ENCODE assay signal across 31 cellular contexts in the genomic region with DNA sequence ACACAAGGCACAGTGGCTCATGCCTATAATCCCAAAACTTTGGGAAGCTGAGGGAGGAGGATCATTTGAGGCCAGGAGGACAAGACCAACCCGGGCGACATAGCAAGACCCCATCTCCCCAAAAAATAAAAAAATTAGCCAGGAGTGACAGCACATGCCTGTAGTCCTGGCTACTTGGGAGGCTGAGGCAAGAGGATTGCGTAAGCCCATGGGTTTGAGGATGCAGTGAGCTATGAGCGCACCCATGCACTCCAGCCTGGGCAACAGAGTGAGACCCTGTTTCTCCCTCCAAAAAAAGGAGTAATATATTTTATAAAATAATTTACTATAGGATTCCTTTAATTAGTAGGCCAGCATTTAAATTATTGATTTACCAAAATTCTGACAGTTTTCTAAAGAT.
"Had no signal": no experiment of that assay in that cellular context is flagged by ENCODE, and none has a peak within 500 bp of the region (broad histone marks: within the 10 kb centered on the region; RNA-seq: fewer than 3 reads in every experiment).

No MANE protein-coding gene starts in this region.

- H3K4me1 ChIP-seq: ascending aorta, breast epithelium, colonic mucosa, esophagus squamous epithelium, gastroesophageal sphincter, heart right ventricle had no signal

- ATAC-seq: activated CD4-positive, CD25-positive, alpha-beta regulatory T cell treated with anti-CD3 and anti-CD28 coated beads, Interleukin-2, amount 50 U/mL, for 24 hours; activated CD8-positive, alpha-beta T cell treated with anti-CD3 and anti-CD28 coated beads for 36 hours; activated T-cell treated with anti-CD3 and anti-CD28 coated beads, Interleukin-2, amount 50 U/mL, for 4 hours; activated T-helper 17 cell treated with anti-CD3 and anti-CD28 coated beads, Interleukin-2, amount 50 U/mL, for 72 hours; gastroesophageal sphincter; heart right ventricle had no signal

- DNase-seq: activated B cell treated with CpG ODN at 0.5 μM for 24 hours; activated CD4-positive, alpha-beta T cell treated with anti-CD3 and anti-CD28 coated beads for 48 hours; activated CD4-positive, alpha-beta T cell treated with anti-CD3 and anti-CD28 coated beads, Interleukin-2, amount 50 U/mL, for 1 hour; activated CD4-positive, alpha-beta T cell treated with anti-CD3 and anti-CD28 coated beads, Interleukin-2, amount 50 U/mL, for 48 hours; activated CD8-positive, alpha-beta memory T cell treated with anti-CD3 and anti-CD28 coated beads for 24 hours; activated CD8-positive, alpha-beta T cell treated with anti-CD3 and anti-CD28 coated beads for 36 hours; activated effector memory CD4-positive, alpha-beta T cell treated with Interleukin-2 at 50 U/mL for 16 hours; activated gamma-delta T cell treated with Interleukin-2 at 50 U/mL for 16 hours; activated naive CD4-positive, alpha-beta T cell treated with anti-CD3 and anti-CD28 coated beads for 36 hours; activated naive CD8-positive, alpha-beta T cell treated with anti-CD3 and anti-CD28 coated beads, Interleukin-2, amount 10 ng/mL, durations not matched to agents 7 days and 5 days; activated T-cell treated with anti-CD3 and anti-CD28 coated beads, Interleukin-2, amount 50 U/mL, for 4 hours; central memory CD4-positive, alpha-beta T cell; cerebellar nuclear complex; colonic mucosa; effector CD8-positive, alpha-beta T cell; esophagus squamous epithelium; foreskin melanocyte; heart right ventricle; T-helper 2 cell had no signal

- H3K27me3 ChIP-seq: ascending aorta, breast epithelium, cardiac muscle cell, colonic mucosa, esophagus squamous epithelium, gastroesophageal sphincter, heart right ventricle had no signal

- FAIRE-seq: endometrium, endothelial cell of umbilical vein had no signal

- H3K9me3 ChIP-seq: ascending aorta, breast epithelium, colonic mucosa, esophagus squamous epithelium, gastroesophageal sphincter had no signal

- H3K27ac Mint-ChIP-seq: activated B cell treated with CpG ODN at 0.5 μM for 24 hours; activated CD8-positive, alpha-beta T cell treated with anti-CD3 and anti-CD28 coated beads for 36 hours; activated naive CD4-positive, alpha-beta T cell treated with anti-CD3 and anti-CD28 coated beads for 36 hours; activated naive CD4-positive, alpha-beta T cell treated with anti-CD3 and anti-CD28 coated beads, Interleukin-2, amount 50 U/mL, for 24 hours; activated naive CD8-positive, alpha-beta T cell treated with anti-CD3 and anti-CD28 coated beads, Interleukin-2, amount 10 ng/mL, durations not matched to agents 7 days and 5 days; activated T-helper 17 cell treated with anti-CD3 and anti-CD28 coated beads, Interleukin-2, amount 50 U/mL, for 72 hours; brain had no signal

- H3K4me3 ChIP-seq: ascending aorta, breast epithelium, cardiac muscle cell, colonic mucosa, esophagus squamous epithelium, gastroesophageal sphincter, heart right ventricle had no signal

- H3K36me3 ChIP-seq: breast epithelium, cardiac muscle cell had no signal

- H3K27ac ChIP-seq: ascending aorta, breast epithelium, cardiac muscle cell, colonic mucosa, epithelial cell of prostate, esophagus squamous epithelium, gastroesophageal sphincter, heart right ventricle, VCaP had no signal

- H3K9me3 Mint-ChIP-seq: activated T-helper 17 cell treated with anti-CD3 and anti-CD28 coated beads, Interleukin-2, amount 50 U/mL, for 72 hours had no signal
